In genomic region chr10:49298666-49298989, GRCh38 we compare ENCODE assay signal across 2 cellular contexts.
TF ChIP-seq lines count a peak whose summit lies in the region.

No MANE protein-coding gene starts in this region.

TF ChIP-seq in IMR-90, 13 proteins besides CTCF, POLR2A, EP300 and RAD21:
- TF ChIP-seq SMC3 (IDR thresholded peaks at IDR 0.05; ENCODE audit: low read depth, low read length) = no peak

TF ChIP-seq in H1, 55 proteins besides CTCF, POLR2A, EP300 and RAD21:
- no peak for TF ChIP-seq EGR1 (IDR thresholded peaks at IDR 0.05; ENCODE audit: borderline replicate concordance, low read depth, low read length)
- no peak for TF ChIP-seq NRF1 (IDR thresholded peaks at IDR 0.05; ENCODE audit: low read depth, low read length)
- no peak for TF ChIP-seq TEAD4 (IDR thresholded peaks at IDR 0.05; ENCODE audit: low read depth, low read length)
- no peak for TF ChIP-seq SP2 (IDR thresholded peaks at IDR 0.05; ENCODE audit: low read length)
- TF ChIP-seq KDM1A (IDR thresholded peaks at IDR 0.05; ENCODE audit: borderline replicate concordance, low read length) = no peak
- no peak for TF ChIP-seq YY1 (IDR thresholded peaks at IDR 0.05; ENCODE audit: low read depth, low read length)
- TF ChIP-seq TCF12 (IDR thresholded peaks at IDR 0.05; ENCODE audit: low read depth, low read length) = no peak
- TF ChIP-seq, protein P1, sequence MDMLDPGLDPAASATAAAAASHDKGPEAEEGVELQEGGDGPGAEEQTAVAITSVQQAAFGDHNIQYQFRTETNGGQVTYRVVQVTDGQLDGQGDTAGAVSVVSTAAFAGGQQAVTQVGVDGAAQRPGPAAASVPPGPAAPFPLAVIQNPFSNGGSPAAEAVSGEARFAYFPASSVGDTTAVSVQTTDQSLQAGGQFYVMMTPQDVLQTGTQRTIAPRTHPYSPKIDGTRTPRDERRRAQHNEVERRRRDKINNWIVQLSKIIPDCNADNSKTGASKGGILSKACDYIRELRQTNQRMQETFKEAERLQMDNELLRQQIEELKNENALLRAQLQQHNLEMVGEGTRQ (IDR thresholded peaks at IDR 0.05; ENCODE audit: low read length) = no peak
TF ChIP-seq in H1: peak in this region for 0.
